In genomic region chr7:98365863-98366561, GRCh38 we compare ENCODE assay signal across 20 cellular contexts. TPM values are rescaled to one million over a fixed set of nuclear protein-coding genes. Genes with fewer than 3 reads are reported as not detected.
DNase-seq lines count a peak whose midpoint lies in the region; ATAC-seq and TF ChIP-seq lines count a peak whose summit lies in the region.
"Had no signal": no experiment of that assay in that cellular context is flagged by ENCODE, and none has a peak within 500 bp of the region (broad histone marks: within the 10 kb centered on the region; RNA-seq: fewer than 3 reads in every experiment).

No MANE protein-coding gene starts in this region.

- peak; percentile 68 for ATAC-seq in esophagus mucosa
- ATAC-seq: natural killer cell had no signal

- POLR2A ChIA-PET in RWPE1 (lab: Yijun Ruan, JAX; ENCODE audit: low non-redundant PET), result no interaction called here

- no peak overlapping the region for H3K4me3 ChIP-seq in stomach smooth muscle (ENCODE audit: low read length in 2 of 2)
- H3K4me3 ChIP-seq: GM23248, thyroid gland had no signal

- no peaks in the 10 kb centered on the region for H3K4me1 ChIP-seq in stomach smooth muscle (ENCODE audit: control insufficient read depth, insufficient read depth, low read length)

- H3K27ac ChIP-seq in RWPE1 (peak overlapping the region; percentile 25), stomach smooth muscle (ENCODE audit: low read length) (peak overlapping the region; percentile 6)
- H3K27ac ChIP-seq: GM23248, thyroid gland, VCaP had no signal

- no peaks in the 10 kb centered on the region for H3K9me3 ChIP-seq in stomach smooth muscle (ENCODE audit: control insufficient read depth in 2 of 2, low read length in 2 of 2)
- H3K9me3 ChIP-seq: thyroid gland had no signal

- no peak for TF ChIP-seq CTCF in RWPE1 (conservative IDR thresholded peaks at IDR 0.05; ENCODE audit: low read depth)

- no peaks in the 10 kb centered on the region for H3K36me3 ChIP-seq in stomach smooth muscle (ENCODE audit: control insufficient read depth in 2 of 2, insufficient read depth in 2 of 2, low read length in 2 of 2)
- H3K36me3 ChIP-seq: thyroid gland had no signal

- no peak overlapping the region for H3K9ac ChIP-seq in stomach smooth muscle (ENCODE audit: low read length in 2 of 2)
- H3K9ac ChIP-seq: GM23248 had no signal

- DNase-seq in RWPE1 (ENCODE audit: low spot score) (no peak), mesenteric fat pad (ENCODE audit: low spot score) (peak; percentile 87), kidney glomerular epithelial cell (lab: John Stamatoyannopoulos, UW) (no peak), kidney tubule cell (ENCODE audit: low spot score) (no peak), HuH-7 (ENCODE audit: low spot score) (no peak)
- DNase-seq: activated CD4-positive, alpha-beta memory T cell treated with anti-CD3 and anti-CD28 coated beads, Interleukin-2, amount 10 ng/mL, durations not matched to agents 7 days and 5 days; activated T-cell treated with anti-CD3 and anti-CD28 coated beads, Interleukin-2, amount 50 U/mL, for 48 hours; CD8-positive, alpha-beta memory T cell; DMS79 treated with DMSO at 0.1 percent for 48 hours; foreskin melanocyte; GM23248; natural killer cell; NCI-H187 treated with DMSO at 0.1 percent for 48 hours; NCI-H446; SHP77 treated with DMSO at 0.1 percent for 48 hours; stimulated activated CD4-positive, alpha-beta T cell treated with anti-CD3 and anti-CD28 coated beads, Interleukin-12 subunit alpha, Interleukin-12 subunit beta, amount 100 ng/mL, for 4 hours; thyroid gland had no signal

- CTCF ChIA-PET in RWPE1 (lab: Yijun Ruan, JAX), result interaction anchor here (0.6 kb wide), 2 partner anchors 33 to 55 kb away, joined by 3 to 5 read pairs; no protein-coding TSS in a partner anchor

- no peaks in the 10 kb centered on the region for H3K27me3 ChIP-seq in stomach smooth muscle (ENCODE audit: control insufficient read depth in 1 of 2, insufficient read depth in 2 of 2, low read length in 2 of 2)
- H3K27me3 ChIP-seq: thyroid gland had no signal

RNA-seq across cellular contexts. Expression of gene BAIAP2L1, which starts 34.9 kb away (rescaled TPM):
- total RNA-seq in esophagus mucosa, result 30.6 TPM
- total RNA-seq in mesenteric fat pad, result 4.6 TPM
- total RNA-seq: natural killer cell had no signal
